ENCODE assay signal across 9 cellular contexts in genomic region chr19:18637644-18638630, GRCh38. TPM values are rescaled to one million over a fixed set of nuclear protein-coding genes. Genes with fewer than 3 reads are reported as not detected.
DNase-seq lines count a peak whose midpoint lies in the region; ATAC-seq and TF ChIP-seq lines count a peak whose summit lies in the region.
"Had no signal": no experiment of that assay in that cellular context is flagged by ENCODE, and none has a peak within 500 bp of the region (broad histone marks: within the 10 kb centered on the region; RNA-seq: fewer than 3 reads in every experiment).

No MANE protein-coding gene starts in this region.

- H3K4me1 ChIP-seq in Caco-2 (peaks cover 15% of the 10 kb centered on the region), HUES6 (ENCODE audit: control insufficient read depth, insufficient read depth, low read length) (0 out of 2 replicates have a peak, but pooled peaks cover 4% of the 10 kb centered on the region), adipocyte (ENCODE audit: control insufficient read depth, insufficient read depth, low read length) (peaks cover 25% of the 10 kb centered on the region), left lung (peaks cover 3 to 18% of the 10 kb centered on the region in 2 donors), transverse colon (peaks cover 16 to 36% (median 25%) of the 10 kb centered on the region in 4 donors)

- H3K9me3 Mint-ChIP-seq in Caco-2 (ENCODE audit: unreplicated experiment): no peaks in the 10 kb centered on the region

- no peak for TF ChIP-seq EP300 in transverse colon (IDR thresholded peaks at IDR 0.05; ENCODE audit: low read depth)

- no TSS peak for BruUV-seq in Caco-2 (replicated peaks; lab: Mats Ljungman, UMichigan)

- intact Hi-C loops in Caco-2 (cut with micrococcal nuclease; ENCODE audit: unreplicated experiment) (loop anchor here (2.0 kb wide), 1 partner anchor 49 kb away; the partner anchor contains the start of gene REX1BD), left lung (cut with DNase I) (no loop called here), transverse colon (cut with DNase I; ENCODE audit: low total_unique reads) (loop anchor here (1.0 kb wide), 1 partner anchor 148 kb away; no protein-coding TSS in a partner anchor)

- H3K36me3 Mint-ChIP-seq in Caco-2 (ENCODE audit: insufficient read depth, unreplicated experiment): peaks cover 9% of the 10 kb centered on the region

- peaks cover 15% of the 10 kb centered on the region for H3K4me1 Mint-ChIP-seq in Caco-2 (ENCODE audit: low read depth, unreplicated experiment)

- POLR2A ChIA-PET in Caco-2 (lab: Charles Lee): interaction anchor here (0.6 kb wide), 1 partner anchor 44 kb away, joined by 10 read pairs; no protein-coding TSS in a partner anchor

- TF ChIP-seq CTCF in Caco-2 (IDR thresholded peaks at IDR 0.05; ENCODE audit: insufficient read depth in 1 of 2, low read depth in 1 of 2, low read length in 1 of 2, severe bottlenecking in 1 of 2, unreplicated experiment in 1 of 2) (no peak), left lung (IDR thresholded peaks at IDR 0.05) (no peak), transverse colon (IDR thresholded peaks at IDR 0.05) (no peak)

- H3K27me3 ChIP-seq in Caco-2 (replicated peaks; ENCODE audit: control insufficient read depth, insufficient read depth, low read length): no peaks in the 10 kb centered on the region
- peaks cover 12% of the 10 kb centered on the region for H3K27me3 ChIP-seq in HUES6 (ENCODE audit: control insufficient read depth, insufficient read depth, low read length)
- H3K27me3 ChIP-seq in adipocyte (replicated peaks; ENCODE audit: control insufficient read depth, insufficient read depth, low read length): no peaks in the 10 kb centered on the region
- no peaks in the 10 kb centered on the region for H3K27me3 ChIP-seq in left lung
- H3K27me3 ChIP-seq in transverse colon: no peaks in the 10 kb centered on the region

- in situ Hi-C loops in transverse colon (cut with MboI; ENCODE audit: low pct_ligation_motif_present in 1 of 4, low pct_unique_long_range_greater_than_20kb in 1 of 4, low sequenced_read_pairs in 3 of 4): no loop called here

- peak overlapping the region; percentile 76 for H3K4me3 Mint-ChIP-seq in Caco-2 (ENCODE audit: unreplicated experiment)

- 20 to 30% methylated on average over 2 to 3 of the region's 3 CpGs for whole genome bisulfite sequencing in transverse colon (ENCODE audit: low coverage in 1 of 2), 2 donors

- DNase-seq in Caco-2 (peak in 1 of 2 experiments; percentile 31), adipocyte (ENCODE audit: low read depth) (no peak), left lung (no peak), transverse colon (peak; percentile 61)
- no peak for DNase-seq in stimulated activated CD4-positive, alpha-beta T cell treated with anti-CD3 and anti-CD28 coated beads, Interleukin-4, amount 100 ng/mL, for 4 hours
- DNase-seq in activated CD8-positive, alpha-beta memory T cell treated with anti-CD3 and anti-CD28 coated beads for 24 hours: no peak

- no peak overlapping the region for H3K27ac ChIP-seq in HUES6 (ENCODE audit: low read depth, low read length)
- H3K27ac ChIP-seq in left lung: peak overlapping the region; percentile 53 to 72
- peak overlapping the region; percentile 88 to 89 (median 89) for H3K27ac ChIP-seq in transverse colon

- H3K4me3 ChIP-seq in Caco-2 (ENCODE audit: low read depth, low read length): peak overlapping the region; percentile 98
- H3K4me3 ChIP-seq in HUES6 (ENCODE audit: low read depth, low read length): peak overlapping the region; percentile 96
- H3K4me3 ChIP-seq in adipocyte (ENCODE audit: low read length): peak overlapping the region; percentile 92
- H3K4me3 ChIP-seq in left lung: peak overlapping the region; percentile 64 to 80
- peak overlapping the region in 3 of 4 donors; percentile 82 to 90 (median 87) for H3K4me3 ChIP-seq in transverse colon

- H3K9ac ChIP-seq in HUES6 (ENCODE audit: low read length) (peak overlapping the region; percentile 82), adipocyte (ENCODE audit: low read length) (peak overlapping the region; percentile 93)

- H3K36me3 ChIP-seq in Caco-2 (ENCODE audit: control insufficient read depth, insufficient read depth, low read length): no peaks in the 10 kb centered on the region
- no peaks in the 10 kb centered on the region for H3K36me3 ChIP-seq in HUES6 (ENCODE audit: control insufficient read depth, insufficient read depth, low read length)
- H3K36me3 ChIP-seq in adipocyte (ENCODE audit: control insufficient read depth, insufficient read depth, low read length, severe bottlenecking): no peaks in the 10 kb centered on the region
- no peaks in the 10 kb centered on the region for H3K36me3 ChIP-seq in left lung
- no peaks in the 10 kb centered on the region for H3K36me3 ChIP-seq in transverse colon

- peaks cover 6% of the 10 kb centered on the region for H3K27me3 Mint-ChIP-seq in Caco-2 (ENCODE audit: insufficient read depth, unreplicated experiment)

- H3K9me3 ChIP-seq in Caco-2 (no peaks in the 10 kb centered on the region), HUES6 (ENCODE audit: control insufficient read depth, insufficient read depth, low read depth, low read length) (no peaks in the 10 kb centered on the region), adipocyte (ENCODE audit: control insufficient read depth, low read length) (no peaks in the 10 kb centered on the region), left lung (no peaks in the 10 kb centered on the region), transverse colon (no peaks in the 10 kb centered on the region)

- no peak overlapping the region for H3K27ac Mint-ChIP-seq in Caco-2 (ENCODE audit: unreplicated experiment)

- CTCF ChIA-PET in Caco-2 (lab: Charles Lee): no interaction called here

- ATAC-seq in left lung (peak; percentile 16), GM18502 (IDR thresholded peaks at IDR 0.05; ENCODE audit: poor library complexity, unreplicated experiment) (no peak)

- no peak for TF ChIP-seq POLR2A in transverse colon (IDR thresholded peaks at IDR 0.05)

RNA-seq across cellular contexts. Expression of gene KLHL26, which starts 1.1 kb away (rescaled TPM):
- 7.9 and 9.8 TPM in 2 replicates for total RNA-seq in Caco-2 (2022)
- 10 to 100 TPM in 1 of 2 donors, 1 to 10 TPM in 1; 9.0 to 10.4 TPM for total RNA-seq in left lung
- total RNA-seq in transverse colon: 10 to 100 TPM in 1 of 4 donors, 1 to 10 TPM in 3; 7.0 to 15.7 (median 7.6) TPM

RNA-seq across cellular contexts. Expression of gene TMEM59L, which starts 25.3 kb away (rescaled TPM):
- 0.25 TPM in 1 of 2 replicates, not detected in the other for total RNA-seq in Caco-2 (2022)
- total RNA-seq in left lung: 1 to 10 TPM; 1.6 to 4.9 TPM
- total RNA-seq in transverse colon: 10 to 100 TPM in 2 of 4 donors, under 1 TPM in 2; 0.48 to 21.7 (median 8.6) TPM

RNA-seq across cellular contexts. Expression of gene CRLF1, which starts 31.3 kb away (rescaled TPM):
- total RNA-seq in Caco-2 (2022): 0.61 and 2.6 TPM in 2 replicates
- 10 to 100 TPM; 22.5 to 44.7 TPM for total RNA-seq in left lung
- total RNA-seq in transverse colon: 10 to 100 TPM in 1 of 4 donors, 1 to 10 TPM in 3; 1.1 to 21.0 (median 6.1) TPM
- total RNA-seq: T-helper 1 cell treated with Interleukin-12 subunit alpha and Interleukin-12 subunit beta and Interleukin-4 antibody, amounts not matched to agents 30 ng/mL and 1 ng/mL, for 36 hours had no signal

RNA-seq across cellular contexts. Expression of gene CRTC1, which starts 45.5 kb away (rescaled TPM):
- total RNA-seq in Caco-2 (2022) (12.0 and 13.8 TPM in 2 replicates), left lung (10 to 100 TPM; 11.3 to 13.8 TPM), transverse colon (10 to 100 TPM in 1 of 4 donors, 1 to 10 TPM in 3; 6.2 to 17.6 (median 7.7) TPM)

RNA-seq across cellular contexts. Expression of gene REX1BD, which starts 49.3 kb away (rescaled TPM):
- total RNA-seq in Caco-2 (2022) (44.8 and 48.3 TPM in 2 replicates), left lung (10 to 100 TPM; 51.7 to 52.1 TPM), transverse colon (100 to 1,000 TPM in 2 of 4 donors, 10 to 100 TPM in 2; 75.1 to 171 (median 121) TPM)

Comparison
In these comparisons a context has a peak if more than half of its experiments do, and no peak if none do; other contexts are left out.
1. intact Hi-C loops: an anchor here in Caco-2 (2.0 kb wide) and transverse colon (1.0 kb wide); none called in left lung.